ENCODE assay signal across 1 cellular context in the genomic region with DNA sequence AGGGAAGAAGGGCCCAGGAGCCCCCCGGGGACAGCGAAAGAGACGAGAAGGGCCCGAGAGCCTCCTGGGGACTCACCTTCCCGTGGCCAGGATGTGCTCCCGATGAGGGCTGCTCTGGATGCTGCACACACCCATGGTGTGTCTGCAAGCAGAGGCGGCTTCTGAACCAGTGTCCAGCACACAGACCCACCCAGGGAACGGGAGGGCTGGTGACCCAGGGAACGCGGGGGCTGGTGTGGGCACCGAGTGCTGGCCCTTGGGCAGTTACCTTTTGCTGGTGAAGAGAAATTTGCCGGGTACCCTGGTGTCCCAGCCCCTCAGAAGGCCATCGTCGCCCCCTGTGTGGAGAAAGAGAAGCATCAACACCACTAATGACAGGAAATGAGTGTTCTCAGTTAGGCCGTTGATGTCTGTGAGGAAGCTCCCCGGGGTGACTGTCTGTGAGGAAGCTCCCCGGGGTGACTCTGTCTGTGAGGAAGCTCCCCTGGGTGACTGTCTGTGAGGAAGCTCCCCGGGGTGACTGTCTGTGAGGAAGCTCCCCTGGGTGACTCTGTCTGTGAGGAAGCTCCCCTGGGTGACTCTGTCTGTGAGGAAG.
A peak's percentile ranks its signal among the peaks of the same experiment; 100 is the strongest.
TF ChIP-seq lines count a peak whose summit lies in the region.

No MANE protein-coding gene starts in this region.

TF ChIP-seq in K562, 482 proteins besides CTCF, POLR2A, EP300 and RAD21:
- TF ChIP-seq POLR2G (IDR thresholded peaks at IDR 0.05; ENCODE audit: low read depth, low read length) (0 out of 2 replicates have a peak, but pooled peaks have one; percentile 29), RBFOX2 (IDR thresholded peaks at IDR 0.05; ENCODE audit: low read depth, low read length) (peak; percentile 37; the same call in 1 of the 2 replicates), BRD4 (IDR thresholded peaks at IDR 0.05) (no peak)
